Comparison of ENCODE assay signal across 9 cellular contexts in the genomic region with DNA sequence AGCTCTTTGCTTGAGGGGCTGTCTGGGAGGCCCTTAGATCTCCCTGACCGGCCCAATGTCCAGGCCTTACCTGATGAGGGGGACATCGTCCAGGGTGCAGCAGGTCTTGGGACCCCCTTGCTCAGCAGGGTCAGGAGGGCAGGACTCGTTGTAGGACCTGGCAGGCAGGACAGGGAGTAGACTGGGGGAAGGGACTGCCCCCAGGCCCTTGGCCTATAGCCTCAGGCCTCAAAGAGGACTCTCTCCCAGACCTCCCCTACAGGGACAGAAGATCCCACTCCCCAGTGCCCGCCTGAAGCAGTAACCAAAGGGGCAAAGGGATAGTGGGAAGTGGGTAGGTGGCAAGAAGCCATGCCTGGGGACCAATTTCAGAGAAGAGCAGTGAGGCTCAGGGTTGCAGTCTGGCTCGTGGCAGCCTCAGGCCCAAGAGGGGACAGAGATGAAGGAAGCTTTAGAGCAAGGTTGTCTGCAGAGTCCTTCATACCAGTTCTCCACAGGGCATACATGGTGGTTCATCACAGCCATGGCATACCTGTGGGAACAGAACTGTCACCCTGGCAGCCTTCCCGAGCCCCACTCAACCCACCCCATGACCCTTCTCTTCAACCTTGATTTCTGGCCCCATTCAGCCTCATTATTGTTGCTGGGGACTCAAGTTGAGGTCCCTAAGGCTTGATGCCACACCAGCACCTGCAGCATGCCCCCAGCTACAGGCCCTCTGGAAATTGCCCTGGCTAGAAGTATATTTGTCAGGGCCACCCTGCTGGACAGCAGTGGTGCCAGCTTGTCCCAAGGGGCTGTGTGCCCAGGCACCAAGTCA. TPM values are rescaled to one million over a fixed set of nuclear protein-coding genes. Genes with fewer than 3 reads are reported as not detected.
DNase-seq lines count a peak whose midpoint lies in the region; ATAC-seq and TF ChIP-seq lines count a peak whose summit lies in the region.
"Had no signal": no experiment of that assay in that cellular context is flagged by ENCODE, and none has a peak within 500 bp of the region (broad histone marks: within the 10 kb centered on the region; RNA-seq: fewer than 3 reads in every experiment).

No MANE protein-coding gene starts in this region.

- ATAC-seq in activated naive CD8-positive, alpha-beta T cell treated with anti-CD3 and anti-CD28 coated beads, Interleukin-2, amount 50 U/mL, for 24 hours = no peak

- H3K4me1 ChIP-seq in HUES48 (ENCODE audit: control insufficient read depth, insufficient read depth, low read length) (peaks cover 6% of the 10 kb centered on the region), iPS-20b (ENCODE audit: insufficient read depth, low read length) (peaks cover 3% of the 10 kb centered on the region; the same call in 1 of the 2 replicates), spleen (peaks cover 35 to 93% (median 63%) of the 10 kb centered on the region in 6 donors)

- no peak for DNase-seq in activated naive CD8-positive, alpha-beta T cell treated with anti-CD3 and anti-CD28 coated beads, Interleukin-2, amount 50 U/mL, for 24 hours
- DNase-seq in spleen = peak; percentile 74
- no peak for DNase-seq in stimulated activated CD4-positive, alpha-beta T cell treated with anti-CD3 and anti-CD28 coated beads, Interleukin-12 subunit alpha, Interleukin-12 subunit beta, amount 100 ng/mL, for 4 hours
- no peak for DNase-seq in stimulated activated CD4-positive, alpha-beta T cell treated with anti-CD3 and anti-CD28 coated beads, Interleukin-4, amount 100 ng/mL, for 4 hours
- no peak for DNase-seq in NCI-H345 treated with DMSO at 0.1 percent for 48 hours (lab: John Stamatoyannopoulos, UW; ENCODE audit: unreplicated experiment)
- no peak for DNase-seq in GDM1 (lab: John Stamatoyannopoulos, UW)
- DNase-seq: NCI-H1105 treated with DMSO at 0.1 percent for 48 hours had no signal

- H3K27me3 Mint-ChIP-seq in activated naive CD8-positive, alpha-beta T cell treated with anti-CD3 and anti-CD28 coated beads, Interleukin-2, amount 50 U/mL, for 24 hours = no peaks in the 10 kb centered on the region

- TF ChIP-seq POLR2A in spleen (IDR thresholded peaks at IDR 0.05) = no peak

- H3K9ac ChIP-seq in HUES48 (ENCODE audit: low read depth, low read length) = no peak overlapping the region
- H3K9ac ChIP-seq in iPS-20b (ENCODE audit: low read depth, low read length) = no peak overlapping the region

- intact Hi-C loops in spleen (cut with DNase I; ENCODE audit: low total_unique reads) = no loop called here

- H3K36me3 ChIP-seq in HUES48 (ENCODE audit: control insufficient read depth, insufficient read depth, low read length) (peaks cover 27% of the 10 kb centered on the region), iPS-20b (ENCODE audit: insufficient read depth, low read depth, low read length) (peaks cover 33% of the 10 kb centered on the region), spleen (peaks cover 0 to 54% (median 23%) of the 10 kb centered on the region in 6 donors)

- H3K36me3 Mint-ChIP-seq in activated naive CD8-positive, alpha-beta T cell treated with anti-CD3 and anti-CD28 coated beads, Interleukin-2, amount 50 U/mL, for 24 hours (ENCODE audit: low read depth) = peaks cover 5% of the 10 kb centered on the region

- peak overlapping the region; percentile 70 for H3K27ac Mint-ChIP-seq in activated naive CD8-positive, alpha-beta T cell treated with anti-CD3 and anti-CD28 coated beads, Interleukin-2, amount 50 U/mL, for 24 hours

- H3K4me3 ChIP-seq in HUES48 (ENCODE audit: low read depth, low read length) (peak overlapping the region; percentile 76; the same call in 1 of the 2 replicates), iPS-20b (ENCODE audit: low read length) (peak overlapping the region; percentile 99), spleen (peak overlapping the region in 5 of 8 donors; percentile 74 to 93 (median 86))

- TF ChIP-seq CTCF in spleen (IDR thresholded peaks at IDR 0.05 in 8 of 11, conservative IDR thresholded peaks at IDR 0.05 in 3 of 11) = no peak

- H3K27me3 ChIP-seq in HUES48 (ENCODE audit: control insufficient read depth, insufficient read depth, low read length) (no peaks in the 10 kb centered on the region), iPS-20b (ENCODE audit: insufficient read depth, low read length) (no peaks in the 10 kb centered on the region), spleen (replicated peaks in 1 of 7) (no peaks in the 10 kb centered on the region)

- H3K9me3 Mint-ChIP-seq in activated naive CD8-positive, alpha-beta T cell treated with anti-CD3 and anti-CD28 coated beads, Interleukin-2, amount 50 U/mL, for 24 hours = no peaks in the 10 kb centered on the region

- H3K9me3 ChIP-seq in HUES48 (ENCODE audit: control insufficient read depth, insufficient read depth, low read length) = no peaks in the 10 kb centered on the region
- no peaks in the 10 kb centered on the region for H3K9me3 ChIP-seq in iPS-20b (ENCODE audit: insufficient read depth, low read depth, low read length)
- no peaks in the 10 kb centered on the region for H3K9me3 ChIP-seq in spleen

- peaks cover 40% of the 10 kb centered on the region for H3K4me1 Mint-ChIP-seq in activated naive CD8-positive, alpha-beta T cell treated with anti-CD3 and anti-CD28 coated beads, Interleukin-2, amount 50 U/mL, for 24 hours

- H3K4me3 Mint-ChIP-seq in activated naive CD8-positive, alpha-beta T cell treated with anti-CD3 and anti-CD28 coated beads, Interleukin-2, amount 50 U/mL, for 24 hours = peak overlapping the region; percentile 73

- H3K27ac ChIP-seq in HUES48 (ENCODE audit: low read depth, low read length) (no peak overlapping the region), iPS-20b (ENCODE audit: low read length) (no peak overlapping the region), spleen (peak overlapping the region in 5 of 8 donors; percentile 76 to 92 (median 89))

- 78 to 95% (median 86%) methylated on average over 6 of the region's 6 CpGs for WGBS in spleen, 5 donors

RNA-seq across cellular contexts. Expression of a gene that starts 1.3 kb away (rescaled TPM):
- total RNA-seq in spleen = 10 to 100 TPM in 6 of 7 donors, 1 to 10 TPM in 1; 9.4 to 17.4 (median 11.2) TPM
- 10 to 100 TPM; 14.6 to 18.8 (median 14.8) TPM for polyA plus RNA-seq in spleen

RNA-seq across cellular contexts. Expression of a gene that starts 5.6 kb away (rescaled TPM):
- total RNA-seq in spleen = 100 to 1,000 TPM in 3 of 7 donors, 10 to 100 TPM in 4; 72.9 to 154 (median 82.1) TPM
- polyA plus RNA-seq in spleen = 100 to 1,000 TPM; 139 to 184 (median 148) TPM

RNA-seq across cellular contexts. Expression of a gene that starts 10.7 kb away (rescaled TPM):
- total RNA-seq in spleen = 10 to 100 TPM; 22.2 to 45.2 (median 33.2) TPM
- polyA plus RNA-seq in spleen = 10 to 100 TPM; 16.0 to 25.3 (median 18.9) TPM

RNA-seq across cellular contexts. Expression of a gene that starts 14.8 kb away (rescaled TPM):
- 10 to 100 TPM; 39.9 to 58.6 (median 50.5) TPM for total RNA-seq in spleen
- polyA plus RNA-seq in spleen = 10 to 100 TPM; 27.7 to 40.2 (median 32.5) TPM

RNA-seq across cellular contexts. Expression of a gene that starts 16.9 kb away (rescaled TPM):
- total RNA-seq in spleen = 10 to 100 TPM; 58.5 to 89.1 (median 64.0) TPM
- polyA plus RNA-seq in spleen = 100 to 1,000 TPM in 2 of 3 donors, 10 to 100 TPM in 1; 71.0 to 129 (median 120) TPM

Comparison
In these comparisons a context has a peak if more than half of its experiments do, and no peak if none do; other contexts are left out.
1. H3K27ac ChIP-seq: peak in spleen (5 of 8); none in HUES48 (single experiment) and iPS-20b (single experiment).
2. Peak in every context shown above with its lines, with median percentiles within 50 percentile points of each other: H3K4me3 ChIP-seq.